1 cellular context compared by ENCODE assay signal in the genomic region with DNA sequence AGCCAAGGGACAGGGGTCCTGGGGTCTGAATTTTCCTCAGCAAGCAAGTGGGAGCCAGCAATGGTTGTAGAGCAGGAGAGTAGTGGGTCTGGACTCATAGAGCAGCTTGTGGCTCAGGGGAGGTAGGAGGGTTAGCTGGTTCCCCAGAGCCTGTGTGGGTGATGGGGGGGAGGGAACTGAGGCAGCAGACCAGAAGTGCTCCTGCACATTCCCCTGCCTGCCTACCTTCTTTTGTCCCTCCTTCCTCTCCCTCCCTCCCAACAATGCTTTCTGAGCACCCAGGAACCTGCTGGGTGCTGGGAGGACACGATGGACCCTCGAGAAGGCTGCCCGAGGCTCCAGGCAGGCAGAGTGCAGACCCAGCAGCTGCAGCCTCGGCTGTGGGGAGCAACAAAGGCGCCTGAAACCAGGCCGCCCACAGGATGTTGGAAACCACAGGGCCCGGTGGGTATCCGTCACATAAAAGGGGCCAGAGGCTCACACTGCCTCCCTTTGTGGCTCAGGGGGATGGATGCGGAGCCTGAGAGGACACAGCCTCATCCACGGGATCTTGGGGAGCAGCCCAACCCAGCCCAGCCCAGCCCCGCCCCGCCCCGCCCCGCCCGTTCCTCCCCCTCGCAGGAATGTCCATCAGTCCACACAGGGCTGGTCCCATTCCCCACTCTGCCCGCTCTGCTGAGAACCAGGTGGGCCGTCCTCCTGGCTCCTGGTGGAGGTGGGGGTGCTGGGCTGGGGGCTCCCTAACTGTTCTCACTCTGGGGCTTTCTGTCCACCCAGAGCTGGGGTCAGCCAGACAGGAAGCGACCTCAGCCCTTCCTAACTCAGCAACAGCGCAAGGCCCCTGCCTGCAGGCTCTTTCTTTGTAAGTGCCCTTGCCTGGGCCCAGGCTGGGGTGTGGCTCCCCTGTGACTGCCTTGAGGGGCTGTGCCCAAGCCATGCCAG.
TF ChIP-seq lines count a peak whose summit lies in the region.

No MANE protein-coding gene starts in this region.

TF ChIP-seq in H1, 55 proteins besides CTCF, POLR2A, EP300 and RAD21:
- TF ChIP-seq, protein P1, sequence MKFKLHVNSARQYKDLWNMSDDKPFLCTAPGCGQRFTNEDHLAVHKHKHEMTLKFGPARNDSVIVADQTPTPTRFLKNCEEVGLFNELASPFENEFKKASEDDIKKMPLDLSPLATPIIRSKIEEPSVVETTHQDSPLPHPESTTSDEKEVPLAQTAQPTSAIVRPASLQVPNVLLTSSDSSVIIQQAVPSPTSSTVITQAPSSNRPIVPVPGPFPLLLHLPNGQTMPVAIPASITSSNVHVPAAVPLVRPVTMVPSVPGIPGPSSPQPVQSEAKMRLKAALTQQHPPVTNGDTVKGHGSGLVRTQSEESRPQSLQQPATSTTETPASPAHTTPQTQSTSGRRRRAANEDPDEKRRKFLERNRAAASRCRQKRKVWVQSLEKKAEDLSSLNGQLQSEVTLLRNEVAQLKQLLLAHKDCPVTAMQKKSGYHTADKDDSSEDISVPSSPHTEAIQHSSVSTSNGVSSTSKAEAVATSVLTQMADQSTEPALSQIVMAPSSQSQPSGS (IDR thresholded peaks at IDR 0.05; ENCODE audit: low read length), result no peak
- TF ChIP-seq TEAD4 (IDR thresholded peaks at IDR 0.05; ENCODE audit: low read depth, low read length), result no peak
- peak; percentile 83; the same call in 1 of the 2 replicates for TF ChIP-seq KDM1A (IDR thresholded peaks at IDR 0.05; ENCODE audit: borderline replicate concordance, low read length)
- no peak for TF ChIP-seq HDAC2 (IDR thresholded peaks at IDR 0.05; ENCODE audit: borderline replicate concordance in 1 of 2, low read depth in 2 of 2, low read length in 2 of 2)
- TF ChIP-seq SIN3A (conservative IDR thresholded peaks at IDR 0.05 in 1 of 2, IDR thresholded peaks at IDR 0.05 in 1 of 2; ENCODE audit: low read depth in 1 of 2, low read length in 2 of 2), result no peak
